Comparison of ENCODE assay signal across 14 cellular contexts in the genomic region with DNA sequence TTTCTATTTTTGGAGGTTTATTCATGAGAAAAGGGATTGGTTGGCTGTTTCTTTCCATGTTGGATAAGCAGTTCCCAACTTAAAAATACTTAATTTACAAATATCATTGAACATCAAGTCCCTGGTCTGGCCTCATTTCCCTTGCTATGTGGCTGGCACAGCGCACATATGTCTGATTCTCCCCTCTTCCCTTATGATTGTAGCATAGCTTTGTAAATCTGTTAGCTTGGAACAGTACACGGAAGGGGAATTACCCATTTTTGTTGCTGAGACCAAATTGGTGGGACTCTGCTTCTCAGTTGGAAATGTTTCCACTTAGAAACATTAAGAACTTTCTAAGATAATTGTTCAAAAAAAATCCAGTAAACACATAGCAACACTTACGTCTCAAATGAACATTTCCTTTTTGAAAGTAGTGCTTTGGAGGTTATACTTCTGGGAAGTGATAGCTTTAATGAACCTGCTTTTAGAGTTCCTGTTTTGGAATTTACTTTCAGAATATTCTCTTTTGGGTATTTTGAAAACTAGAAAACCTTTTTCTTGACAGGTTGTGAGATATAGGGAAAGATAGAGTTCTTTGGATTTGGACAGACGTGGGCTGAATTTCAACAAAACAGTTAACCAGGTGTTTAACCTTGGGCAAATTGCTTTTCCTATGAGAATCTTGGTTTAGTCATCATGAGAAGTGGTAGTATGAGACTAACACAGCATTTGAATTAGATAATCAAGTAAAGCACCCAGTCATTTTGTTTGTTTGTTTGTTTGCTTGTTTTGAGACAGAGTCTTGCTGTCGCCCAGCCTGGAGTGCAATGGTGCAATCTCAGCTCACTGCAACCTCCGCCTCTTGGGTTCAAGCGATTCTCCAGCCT. TPM values are rescaled to one million over a fixed set of nuclear protein-coding genes. Genes with fewer than 3 reads are reported as not detected.
A peak's percentile ranks its signal among the peaks of the same experiment; 100 is the strongest.
DNase-seq lines count a peak whose midpoint lies in the region; ATAC-seq, FAIRE-seq and TF ChIP-seq lines count a peak whose summit lies in the region.
"Had no signal": no experiment of that assay in that cellular context is flagged by ENCODE, and none has a peak within 500 bp of the region (broad histone marks: within the 10 kb centered on the region; RNA-seq: fewer than 3 reads in every experiment).

No MANE protein-coding gene starts in this region.

- H3K36me3 Mint-ChIP-seq in activated CD4-positive, alpha-beta T cell treated with anti-CD3 and anti-CD28 coated beads, Interleukin-2, amount 10 ng/mL, durations not matched to agents 24 days and 14 days (ENCODE audit: low read depth), result peaks cover 11% of the 10 kb centered on the region

- H3K18ac ChIP-seq in neuronal stem cell (ENCODE audit: low read length), result no peak overlapping the region

- H2AK5ac ChIP-seq in neuronal stem cell (ENCODE audit: low read depth, low read length), result no peak overlapping the region

- TF ChIP-seq CTCF in GM12878 (IDR thresholded peaks at IDR 0.05 in 2 of 3, conservative IDR thresholded peaks at IDR 0.05 in 1 of 3; ENCODE audit: control insufficient read depth in 2 of 3, extremely low read depth in 1 of 3, insufficient read depth in 1 of 3, low read depth in 3 of 3, low read length in 3 of 3) (no peak), gastrocnemius medialis (IDR thresholded peaks at IDR 0.05 in 4 of 5, conservative IDR thresholded peaks at IDR 0.05 in 1 of 5) (no peak), pancreas (IDR thresholded peaks at IDR 0.05) (no peak)

- intact Hi-C loops in activated CD4-positive, alpha-beta T cell treated with anti-CD3 and anti-CD28 coated beads, Interleukin-2, amount 10 ng/mL, durations not matched to agents 24 days and 14 days (cut with micrococcal nuclease), result loop anchor here (1.0 to 5.0 kb wide), 3 partner anchors 24 to 94 kb away; no protein-coding TSS in a partner anchor
- intact Hi-C loops in GM12878 (cut with micrococcal nuclease; ENCODE audit: unreplicated experiment), result loop anchor here (2.0 kb wide), 1 partner anchor 47 kb away; a partner anchor contains a TSS
- intact Hi-C loops in gastrocnemius medialis (cut with DNase I; ENCODE audit: low total_unique reads), result no loop called here
- intact Hi-C loops in pancreas (cut with DNase I), result no loop called here

- no peak for DNase-seq in activated CD4-positive, alpha-beta T cell treated with anti-CD3 and anti-CD28 coated beads, Interleukin-2, amount 10 ng/mL, durations not matched to agents 24 days and 14 days
- no peak for DNase-seq in activated CD4-positive, alpha-beta T cell treated with anti-CD3 and anti-CD28 coated beads for 4 hours
- DNase-seq in GM12878 (ENCODE audit: low read depth, low spot score) (no peak), gastrocnemius medialis (no peak), neuronal stem cell (ENCODE audit: low spot score) (no peak), AG08396 (ENCODE audit: low spot score) (no peak), pancreas (no peak)
- DNase-seq: midbrain, NCI-H2227 treated with DMSO at 0.1 percent for 48 hours, Peyer's patch, transverse colon had no signal

- H3K27ac Mint-ChIP-seq in activated CD4-positive, alpha-beta T cell treated with anti-CD3 and anti-CD28 coated beads, Interleukin-2, amount 10 ng/mL, durations not matched to agents 24 days and 14 days, result peak overlapping the region; percentile 81

- H4K20me1 ChIP-seq in GM12878 (ENCODE audit: control insufficient read depth, insufficient read depth), result no peaks in the 10 kb centered on the region

- SMC1A ChIA-PET in GM12878 (lab: Charles Lee; ENCODE audit: uncharacterized antibody, unreplicated experiment), result interaction anchor here (1.0 to 1.5 kb wide), 4 partner anchors 10 to 44 kb away, joined by 3 to 7 read pairs (median 3); no protein-coding TSS in a partner anchor

- CTCF ChIA-PET in GM12878 (lab: Yijun Ruan, JAX), result interaction anchor here (1.1 kb wide), 1 partner anchor 30 kb away, joined by 4 read pairs; no protein-coding TSS in a partner anchor

- POLR2A ChIA-PET in GM12878 (lab: Charles Lee), result interaction anchor here (0.8 to 1.6 kb wide), 2 partner anchors 9 to 21 kb away, joined by 3 to 5 read pairs; no protein-coding TSS in a partner anchor

- in situ Hi-C loops in GM12878 (cut with MboI) (no loop called here), gastrocnemius medialis (cut with MboI; ENCODE audit: low sequenced_read_pairs in 4 of 4) (no loop called here)

- peaks cover 2% of the 10 kb centered on the region; the same call in 1 of the 2 replicates for H3K79me2 ChIP-seq in GM12878 (ENCODE audit: control insufficient read depth, insufficient read depth, low read length)

- H3K4me3 ChIP-seq in GM12878 (no peak overlapping the region), gastrocnemius medialis (peak overlapping the region in 1 of 4 donors; percentile 12), neuronal stem cell (ENCODE audit: low read length in 2 of 2) (no peak overlapping the region), pancreas (no peak overlapping the region)
- H3K4me3 ChIP-seq: Peyer's patch, transverse colon had no signal

- H3K4me1 Mint-ChIP-seq in activated CD4-positive, alpha-beta T cell treated with anti-CD3 and anti-CD28 coated beads, Interleukin-2, amount 10 ng/mL, durations not matched to agents 24 days and 14 days, result peaks cover 55% of the 10 kb centered on the region

- H3K79me1 ChIP-seq in neuronal stem cell (ENCODE audit: low read depth, low read length), result peaks cover 3% of the 10 kb centered on the region

- peak overlapping the region; percentile 37 for H3K4me3 Mint-ChIP-seq in activated CD4-positive, alpha-beta T cell treated with anti-CD3 and anti-CD28 coated beads, Interleukin-2, amount 10 ng/mL, durations not matched to agents 24 days and 14 days

- peak; percentile 70 for ATAC-seq in HG02610 (IDR thresholded peaks at IDR 0.05; ENCODE audit: unreplicated experiment)
- ATAC-seq in GM12878, result peak; percentile 40
- ATAC-seq in gastrocnemius medialis, result no peak
- ATAC-seq in pancreas, result no peak

- TF ChIP-seq RAD21 in GM12878 (IDR thresholded peaks at IDR 0.05; ENCODE audit: insufficient read depth, low read depth, low read length), result no peak

- H3K27ac ChIP-seq in GM12878 (ENCODE audit: control insufficient read depth, insufficient read depth), result no peak overlapping the region; the same call in 1 of the 2 replicates
- H3K27ac ChIP-seq in gastrocnemius medialis, result peak overlapping the region; percentile 3 to 55 (median 20)
- H3K27ac ChIP-seq in neuronal stem cell (replicated peaks; ENCODE audit: low read length), result no peak overlapping the region
- H3K27ac ChIP-seq in pancreas, result peak overlapping the region in 1 of 4 donors; percentile 13
- H3K27ac ChIP-seq: epithelial cell of prostate had no signal

- no peak overlapping the region for H4K91ac ChIP-seq in neuronal stem cell (ENCODE audit: low read depth, low read length, poor library complexity)

- no peaks in the 10 kb centered on the region for H3K9me3 ChIP-seq in GM12878 (replicated peaks; ENCODE audit: control insufficient read depth, insufficient read depth, low read length)
- no peaks in the 10 kb centered on the region for H3K9me3 ChIP-seq in gastrocnemius medialis
- H3K9me3 ChIP-seq in neuronal stem cell (replicated peaks in 1 of 2; ENCODE audit: control insufficient read depth in 2 of 2, insufficient read depth in 1 of 2, low read depth in 1 of 2, low read length in 2 of 2), result no peaks in the 10 kb centered on the region
- no peaks in the 10 kb centered on the region for H3K9me3 ChIP-seq in pancreas
- H3K9me3 ChIP-seq: Peyer's patch, transverse colon had no signal

- H2BK120ac ChIP-seq in neuronal stem cell (ENCODE audit: low read depth, low read length), result no peak overlapping the region

- H3K9me3 Mint-ChIP-seq in activated CD4-positive, alpha-beta T cell treated with anti-CD3 and anti-CD28 coated beads, Interleukin-2, amount 10 ng/mL, durations not matched to agents 24 days and 14 days, result peaks cover 3% of the 10 kb centered on the region

- FAIRE-seq in GM12878 (lab: Jason Lieb, UNC) (peak; percentile 41), pancreas (lab: Jason Lieb, UNC) (no peak)
- FAIRE-seq: A204.1 had no signal

- no peak overlapping the region for H2BK5ac ChIP-seq in neuronal stem cell (ENCODE audit: low read length)

- TF ChIP-seq POLR2A in GM12878 (IDR thresholded peaks at IDR 0.05; ENCODE audit: low read depth, low read length) (no peak), gastrocnemius medialis (IDR thresholded peaks at IDR 0.05) (no peak)

- BruUV-seq in GM12878 (replicated peaks; lab: Mats Ljungman, UMichigan), result no TSS peak

- H3K36me3 ChIP-seq in GM12878 (ENCODE audit: control insufficient read depth in 2 of 2, insufficient read depth in 2 of 2, low read length in 1 of 2), result no peaks in the 10 kb centered on the region
- no peaks in the 10 kb centered on the region for H3K36me3 ChIP-seq in gastrocnemius medialis
- H3K36me3 ChIP-seq in neuronal stem cell (replicated peaks in 1 of 2; ENCODE audit: control insufficient read depth in 2 of 2, insufficient read depth in 2 of 2, low read length in 2 of 2), result no peaks in the 10 kb centered on the region
- H3K36me3 ChIP-seq in pancreas, result no peaks in the 10 kb centered on the region
- H3K36me3 ChIP-seq: Peyer's patch, transverse colon had no signal

- no peak overlapping the region for H3K14ac ChIP-seq in neuronal stem cell (ENCODE audit: low read length)

- no peaks in the 10 kb centered on the region for H3K27me3 ChIP-seq in GM12878 (replicated peaks in 1 of 2; ENCODE audit: control insufficient read depth in 2 of 2, insufficient read depth in 2 of 2, low read length in 1 of 2)
- no peaks in the 10 kb centered on the region for H3K27me3 ChIP-seq in gastrocnemius medialis
- no peaks in the 10 kb centered on the region for H3K27me3 ChIP-seq in neuronal stem cell (ENCODE audit: control insufficient read depth in 3 of 3, insufficient read depth in 3 of 3, low read depth in 1 of 3, low read length in 3 of 3)
- H3K27me3 ChIP-seq in pancreas, result no peaks in the 10 kb centered on the region
- H3K27me3 ChIP-seq: Peyer's patch, transverse colon had no signal

- TF ChIP-seq EP300 in GM12878 (IDR thresholded peaks at IDR 0.05; ENCODE audit: borderline replicate concordance in 1 of 2, control insufficient read depth in 1 of 2, low read depth in 2 of 2, low read length in 2 of 2), result no peak

- RAD21 ChIA-PET in GM12878 (lab: Charles Lee; ENCODE audit: unreplicated experiment), result interaction anchor here (0.6 kb wide), 1 partner anchor 79 kb away, joined by 3 read pairs; no protein-coding TSS in a partner anchor

- H3K23ac ChIP-seq in neuronal stem cell (ENCODE audit: low read depth, low read length, poor library complexity), result no peak overlapping the region

- no peak overlapping the region for H2BK12ac ChIP-seq in neuronal stem cell (ENCODE audit: low read length)

- H3K4ac ChIP-seq in neuronal stem cell (ENCODE audit: low read length), result no peak overlapping the region

- peak overlapping the region; percentile 54 for H3K4me2 ChIP-seq in GM12878 (ENCODE audit: control insufficient read depth, insufficient read depth)
- H3K4me2 ChIP-seq in neuronal stem cell (ENCODE audit: insufficient read depth, low read length, poor library complexity, severe bottlenecking), result no peak overlapping the region

- no peak overlapping the region for H2AFZ ChIP-seq in GM12878 (ENCODE audit: control insufficient read depth, low read depth, low read length)
- no peak overlapping the region for H2AFZ ChIP-seq in neuronal stem cell (ENCODE audit: low read length)

- no peaks in the 10 kb centered on the region for H3K27me3 Mint-ChIP-seq in activated CD4-positive, alpha-beta T cell treated with anti-CD3 and anti-CD28 coated beads, Interleukin-2, amount 10 ng/mL, durations not matched to agents 24 days and 14 days

- 69% methylated on average over 7 of the region's 7 CpGs for whole genome bisulfite sequencing in GM12878 (ENCODE audit: insufficient coverage, insufficient replicate concordance, low lambda C conversion rate, missing lambda C conversion rate)
- WGBS in neuronal stem cell (ENCODE audit: extremely low coverage in 2 of 2, insufficient read length in 2 of 2, insufficient replicate concordance in 1 of 2), 2 donors, result no CpG with 5 or more reads among the region's 7 CpGs
- 82 to 85% methylated on average over 7 of the region's 7 CpGs for WGBS in pancreas, 2 donors

- peaks cover 21% of the 10 kb centered on the region for H3K4me1 ChIP-seq in GM12878 (ENCODE audit: control insufficient read depth, insufficient read depth, low read length)
- peaks cover 7 to 20% of the 10 kb centered on the region in 2 donors for H3K4me1 ChIP-seq in gastrocnemius medialis
- peaks cover 0 to 3% of the 10 kb centered on the region in 2 donors for H3K4me1 ChIP-seq in neuronal stem cell (ENCODE audit: control insufficient read depth in 2 of 2, insufficient read depth in 1 of 2, low read depth in 1 of 2, low read length in 2 of 2)
- peaks cover 5 to 28% (median 19%) of the 10 kb centered on the region in 3 donors for H3K4me1 ChIP-seq in pancreas

- no peak overlapping the region for H4K8ac ChIP-seq in neuronal stem cell (ENCODE audit: low read depth, low read length)

- no peak overlapping the region for H2BK15ac ChIP-seq in neuronal stem cell (ENCODE audit: low read length)

- H3K9ac ChIP-seq in GM12878 (ENCODE audit: control insufficient read depth, insufficient read depth, low read length) (no peak overlapping the region), neuronal stem cell (ENCODE audit: low read depth, low read length, poor library complexity) (no peak overlapping the region)

RNA-seq across cellular contexts. Expression of a gene that starts 47.3 kb away (rescaled TPM):
- 43.2 and 46.0 TPM in 2 replicates for total RNA-seq in activated CD4-positive, alpha-beta T cell treated with anti-CD3 and anti-CD28 coated beads, Interleukin-2, amount 10 ng/mL, durations not matched to agents 24 days and 14 days
- 43.7 and 48.5 TPM in 2 replicates for total RNA-seq in GM12878 (2013; cell fraction: nucleolus; rRNA removed)
- total RNA-seq in GM12878 (2014; rRNA removed) (19.7 and 21.6 TPM in 2 replicates), GM12878 (2014; rRNA removed; fragmentation: Illumina TruSeq; extraction: Trizol) (16.5 and 20.0 TPM in 2 replicates), GM12878 (2021) (24.4 and 25.9 TPM in 2 replicates), gastrocnemius medialis (1 to 10 TPM; 3.9 to 7.6 (median 4.9) TPM), pancreas (10 to 100 TPM in 5 of 6 donors, 1 to 10 TPM in 1; 7.6 to 18.7 (median 12.6) TPM)
- 17.5 TPM for polyA plus RNA-seq in GM12878 (2011; ENCODE audit: low read depth)
- polyA plus RNA-seq in GM12878 (2011; rRNA removed) (40.7 and 41.5 TPM in 2 replicates), GM12878 (2014; fragmentation: Illumina TruSeq; extraction: Trizol) (17.4 and 18.8 TPM in 2 replicates), GM12878 (2014; fragmentation: Nextera tagmentation; extraction: Ambion mirVana) (10 to 100 TPM in 1 of 2 experiments, 1 to 10 TPM in 1; 4.7 to 10.3 TPM), GM12878 (2014; rRNA removed) (14.1 and 14.2 TPM in 2 replicates), GM12878 (2016; fragmentation: Nextera tagmentation; extraction: Ambion mirVana) (10 to 100 TPM; 12.3 to 19.3 TPM), pancreas (10 to 100 TPM in 1 of 2 donors, 1 to 10 TPM in 1; 9.9 to 17.2 TPM)
- 29.4 and 38.6 TPM in 2 replicates for polyA plus RNA-seq in GM12878 (2011; cell fraction: cytosol; rRNA removed)
- 101 and 107 TPM in 2 replicates for polyA plus RNA-seq in GM12878 (2011; cell fraction: nucleus; rRNA removed)
- 19.2 and 19.4 TPM in 2 replicates for polyA plus RNA-seq in GM12878 (2012)
- polyA minus RNA-seq in GM12878 (2011; rRNA and poly(A)+ RNA removed), result 40.2 and 47.0 TPM in 2 replicates
- 7.8 and 18.5 TPM in 2 replicates for polyA minus RNA-seq in GM12878 (2011; cell fraction: cytosol; rRNA and poly(A)+ RNA removed)
- polyA minus RNA-seq in GM12878 (2011; cell fraction: nucleus; rRNA and poly(A)+ RNA removed), result 45.6 and 81.6 TPM in 2 replicates
- 23.4 TPM for polyA plus RNA-seq in neuronal stem cell (2013, experiment 1 of 2)
- polyA plus RNA-seq in neuronal stem cell (2013, experiment 2 of 2), result 23.3 TPM

Comparison
In these comparisons a context has a peak if more than half of its experiments do, and no peak if none do; other contexts are left out.
1. ATAC-seq: peak in HG02610 (single experiment) and GM12878 (single experiment); none in gastrocnemius medialis (0 of 2) and pancreas (0 of 4).
2. H3K27ac ChIP-seq: peak in gastrocnemius medialis (4 of 4); none in GM12878 (single experiment) and neuronal stem cell (single experiment).
3. intact Hi-C loops: an anchor here in activated CD4-positive, alpha-beta T cell treated with anti-CD3 and anti-CD28 coated beads, Interleukin-2, amount 10 ng/mL, durations not matched to agents 24 days and 14 days (1.0 to 5.0 kb wide) and GM12878 (2.0 kb wide); none called in gastrocnemius medialis and pancreas.